In genomic region chr12:123954647-123955350, GRCh38 we compare ENCODE assay signal across 26 cellular contexts. TPM values are rescaled to one million over a fixed set of nuclear protein-coding genes. Genes with fewer than 3 reads are reported as not detected.
DNase-seq lines count a peak whose midpoint lies in the region; ATAC-seq and TF ChIP-seq lines count a peak whose summit lies in the region.
"Had no signal": no experiment of that assay in that cellular context is flagged by ENCODE, and none has a peak within 500 bp of the region (broad histone marks: within the 10 kb centered on the region; RNA-seq: fewer than 3 reads in every experiment).

No MANE protein-coding gene starts in this region.

- H3K4me1 ChIP-seq in neuronal stem cell (ENCODE audit: control insufficient read depth in 2 of 2, insufficient read depth in 1 of 2, low read depth in 1 of 2, low read length in 2 of 2), result peaks cover 0 to 17% of the 10 kb centered on the region in 2 donors
- H3K4me1 ChIP-seq in testis, result peaks cover 9% of the 10 kb centered on the region
- peaks cover 14% of the 10 kb centered on the region for H3K4me1 ChIP-seq in lower lobe of right lung
- H3K4me1 ChIP-seq: HAP-1 had no signal

- H3K79me1 ChIP-seq in neuronal stem cell (ENCODE audit: low read depth, low read length), result no peaks in the 10 kb centered on the region

- no peak overlapping the region for H4K8ac ChIP-seq in neuronal stem cell (ENCODE audit: low read depth, low read length)

- H3K27me3 ChIP-seq in neuronal stem cell (ENCODE audit: control insufficient read depth in 3 of 3, insufficient read depth in 3 of 3, low read depth in 1 of 3, low read length in 3 of 3) (peaks cover 0 to 2% (median 0%) of the 10 kb centered on the region in 3 experiments), testis (no peaks in the 10 kb centered on the region), lower lobe of right lung (ENCODE audit: low read depth) (no peaks in the 10 kb centered on the region)

- peak overlapping the region; percentile 52 for H3K27ac Mint-ChIP-seq in glutamatergic neuron (ENCODE audit: unreplicated experiment)
- H3K27ac Mint-ChIP-seq: CD4-positive, alpha-beta memory T cell; GM23338; HFFc6 had no signal

- H3K4me1 Mint-ChIP-seq in glutamatergic neuron (ENCODE audit: low read depth, unreplicated experiment), result peaks cover 25% of the 10 kb centered on the region
- H3K4me1 Mint-ChIP-seq: GM23338 had no signal

- H3K4me3 ChIP-seq in LNCaP clone FGC (ENCODE audit: low read depth, low read length) (no peak overlapping the region), neuronal stem cell (ENCODE audit: low read length in 2 of 2) (no peak overlapping the region), testis (no peak overlapping the region), lower lobe of right lung (no peak overlapping the region)
- H3K4me3 ChIP-seq: GM12878, GM23338, HAP-1 had no signal

- no peak overlapping the region for H2BK12ac ChIP-seq in neuronal stem cell (ENCODE audit: low read length)

- H3K23ac ChIP-seq in neuronal stem cell (ENCODE audit: low read depth, low read length, poor library complexity), result no peak overlapping the region

- intact Hi-C loops in left ventricle myocardium superior (cut with micrococcal nuclease) (no loop called here), testis (cut with DNase I; ENCODE audit: low total_unique reads) (no loop called here), lower lobe of right lung (cut with DNase I) (no loop called here)

- no peak overlapping the region for H2BK5ac ChIP-seq in neuronal stem cell (ENCODE audit: low read length)

- H2AK5ac ChIP-seq in neuronal stem cell (ENCODE audit: low read depth, low read length), result no peak overlapping the region

- H3K27me3 Mint-ChIP-seq in glutamatergic neuron (ENCODE audit: unreplicated experiment), result peaks cover 4% of the 10 kb centered on the region
- H3K27me3 Mint-ChIP-seq: CD4-positive, alpha-beta memory T cell had no signal

- H4K91ac ChIP-seq in neuronal stem cell (ENCODE audit: low read depth, low read length, poor library complexity), result no peak overlapping the region

- ATAC-seq in left ventricle myocardium superior, result peak; percentile 69
- no peak for ATAC-seq in lower lobe of right lung
- ATAC-seq: GM12878, GM23338 had no signal

- WGBS in neuronal stem cell (ENCODE audit: extremely low coverage in 2 of 2, insufficient read length in 2 of 2, insufficient replicate concordance in 1 of 2), 2 donors, result no CpG with 5 or more reads among the region's 10 CpGs
- WGBS in testis, 2 donors, result 89 to 91% methylated on average over 9 to 10 of the region's 10 CpGs

- no peak overlapping the region for H3K14ac ChIP-seq in neuronal stem cell (ENCODE audit: low read length)

- no peak overlapping the region for H2BK15ac ChIP-seq in neuronal stem cell (ENCODE audit: low read length)

- DNase-seq in LNCaP clone FGC (ENCODE audit: low read depth) (peak; percentile 6), glutamatergic neuron (no peak), left ventricle myocardium superior (no peak), neuronal stem cell (ENCODE audit: low spot score) (no peak), testis (no peak), lower lobe of right lung (no peak), islet precursor cell (no peak)
- DNase-seq: C1 segment of cervical spinal cord; CD4-positive, alpha-beta memory T cell; COR-L47; EL; GDM1; HFFc6; IMR-90; NCI-H1048; NCI-H1417 treated with DMSO at 0.1 percent for 48 hours; NCI-H1694 treated with DMSO at 0.1 percent for 48 hours; NCI-H2081; NCI-H510A; NCI-H69; RPMI8226; SHP77 treated with DMSO at 0.1 percent for 48 hours had no signal

- H3K9ac ChIP-seq in neuronal stem cell (ENCODE audit: low read depth, low read length, poor library complexity), result no peak overlapping the region
- H3K9ac ChIP-seq: KMS-11 had no signal

- H3K4me2 ChIP-seq in neuronal stem cell (ENCODE audit: insufficient read depth, low read length, poor library complexity, severe bottlenecking), result no peak overlapping the region
- H3K4me2 ChIP-seq: GM23338, KMS-11 had no signal

- H3K9me3 ChIP-seq in neuronal stem cell (replicated peaks in 1 of 2; ENCODE audit: control insufficient read depth in 2 of 2, insufficient read depth in 1 of 2, low read depth in 1 of 2, low read length in 2 of 2) (peaks cover 0 to 8% of the 10 kb centered on the region in 2 donors), testis (no peaks in the 10 kb centered on the region), lower lobe of right lung (no peaks in the 10 kb centered on the region)
- H3K9me3 ChIP-seq: HAP-1 had no signal

- H3K36me3 ChIP-seq in neuronal stem cell (replicated peaks in 1 of 2; ENCODE audit: control insufficient read depth in 2 of 2, insufficient read depth in 2 of 2, low read length in 2 of 2), result peaks cover 0 to 2% of the 10 kb centered on the region in 2 donors
- H3K36me3 ChIP-seq in testis (ENCODE audit: low read depth, missing control alignments), result no peaks in the 10 kb centered on the region
- no peaks in the 10 kb centered on the region for H3K36me3 ChIP-seq in lower lobe of right lung
- H3K36me3 ChIP-seq: HAP-1 had no signal

- H2AFZ ChIP-seq in neuronal stem cell (ENCODE audit: low read length), result no peak overlapping the region
- H2AFZ ChIP-seq: GM23338 had no signal

- no peaks in the 10 kb centered on the region for H3K36me3 Mint-ChIP-seq in glutamatergic neuron (ENCODE audit: unreplicated experiment)

- H3K4ac ChIP-seq in neuronal stem cell (ENCODE audit: low read length), result no peak overlapping the region

- peaks cover 4% of the 10 kb centered on the region for H3K9me3 Mint-ChIP-seq in glutamatergic neuron (ENCODE audit: unreplicated experiment)
- H3K9me3 Mint-ChIP-seq: CD4-positive, alpha-beta memory T cell; GM23338; HFFc6 had no signal

- no peak for TF ChIP-seq CTCF in LNCaP clone FGC (IDR thresholded peaks at IDR 0.05; ENCODE audit: control insufficient read depth, extremely low read depth, insufficient read depth)
- no peak for TF ChIP-seq CTCF in glutamatergic neuron (IDR thresholded peaks at IDR 0.05; ENCODE audit: partially characterized antibody, unreplicated experiment)
- no peak for TF ChIP-seq CTCF in testis (IDR thresholded peaks at IDR 0.05)
- no peak for TF ChIP-seq CTCF in lower lobe of right lung (IDR thresholded peaks at IDR 0.05)

- H3K18ac ChIP-seq in neuronal stem cell (ENCODE audit: low read length), result peak overlapping the region; percentile 1

- H3K27ac ChIP-seq in neuronal stem cell (replicated peaks; ENCODE audit: low read length), result no peak overlapping the region
- no peak overlapping the region for H3K27ac ChIP-seq in testis
- no peak overlapping the region for H3K27ac ChIP-seq in lower lobe of right lung
- H3K27ac ChIP-seq: KMS-11 had no signal

- no peak overlapping the region for H2BK120ac ChIP-seq in neuronal stem cell (ENCODE audit: low read depth, low read length)

- no peak for TF ChIP-seq POLR2A in testis (IDR thresholded peaks at IDR 0.05)

- H3K4me3 Mint-ChIP-seq in glutamatergic neuron (ENCODE audit: unreplicated experiment), result no peak overlapping the region
- H3K4me3 Mint-ChIP-seq: CD4-positive, alpha-beta memory T cell; GM23338; HFFc6 had no signal

RNA-seq across cellular contexts. Expression of gene CCDC92, which starts 17.8 kb away (rescaled TPM):
- total RNA-seq in glutamatergic neuron (ENCODE audit: unreplicated experiment) (96.2 TPM), left ventricle myocardium superior (54.0 TPM), testis (10 to 100 TPM; 63.6 to 79.1 TPM), lower lobe of right lung (47.6 TPM)
- 34.1 TPM for polyA plus RNA-seq in neuronal stem cell (2013, experiment 1 of 2)
- 32.6 TPM for polyA plus RNA-seq in neuronal stem cell (2013, experiment 2 of 2)
- polyA plus RNA-seq in testis (ENCODE audit: insufficient read depth, low read depth, low replicate concordance), result 140 TPM

RNA-seq across cellular contexts. Expression of gene ZNF664, which starts 18.2 kb away (rescaled TPM):
- 310 TPM for total RNA-seq in glutamatergic neuron (ENCODE audit: unreplicated experiment)
- 85.2 TPM for total RNA-seq in left ventricle myocardium superior
- polyA plus RNA-seq in neuronal stem cell (2013, experiment 1 of 2), result 130 TPM
- polyA plus RNA-seq in neuronal stem cell (2013, experiment 2 of 2), result 131 TPM
- 10 to 100 TPM; 55.9 to 69.6 TPM for total RNA-seq in testis
- 63.4 TPM for polyA plus RNA-seq in testis (ENCODE audit: insufficient read depth, low read depth, low replicate concordance)
- 84.2 TPM for total RNA-seq in lower lobe of right lung
